Comparison of ENCODE assay signal across 18 cellular contexts in the genomic region with DNA sequence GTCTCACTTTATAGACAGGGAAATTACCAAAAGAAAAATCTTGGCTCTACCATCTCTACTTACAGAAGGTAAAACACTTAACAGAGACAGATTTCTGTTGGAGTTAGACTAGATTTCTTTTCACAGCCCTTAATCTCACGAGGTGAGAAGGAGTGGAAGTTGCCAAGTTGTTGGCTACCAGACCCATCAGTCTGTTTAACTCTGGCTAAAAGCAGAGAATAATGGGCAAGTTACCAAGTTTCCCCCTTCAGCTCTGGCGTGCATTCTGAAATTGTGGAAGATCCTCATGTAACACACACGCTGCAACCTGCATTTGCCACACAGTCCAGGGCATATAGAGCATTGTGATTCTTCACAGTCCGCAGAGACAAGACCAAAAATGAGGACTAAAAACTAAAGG.
"Had no signal": no experiment of that assay in that cellular context is flagged by ENCODE, and none has a peak within 500 bp of the region (broad histone marks: within the 10 kb centered on the region; RNA-seq: fewer than 3 reads in every experiment).

No MANE protein-coding gene starts in this region.

- H3K27ac ChIP-seq: ascending aorta, lower lobe of right lung, parathyroid adenoma, stomach, thoracic aorta, WERI-Rb-1 had no signal

- DNase-seq: activated CD4-positive, alpha-beta T cell treated with anti-CD3 and anti-CD28 coated beads for 1 hour; activated CD8-positive, alpha-beta T cell treated with anti-CD3 and anti-CD28 coated beads for 36 hours; activated effector memory CD4-positive, alpha-beta T cell treated with anti-CD3 and anti-CD28 coated beads, Interleukin-2, amount 50 U/mL, for 16 hours; activated naive CD4-positive, alpha-beta T cell treated with anti-CD3 and anti-CD28 coated beads, Interleukin-2, amount 50 U/mL, for 16 hours; activated T-cell treated with anti-CD3 and anti-CD28 coated beads, Interleukin-2, amount 50 U/mL, for 4 hours; dermis blood vessel endothelial cell; effector memory CD4-positive, alpha-beta T cell; lower lobe of right lung; stimulated activated CD4-positive, alpha-beta T cell treated with anti-CD3 and anti-CD28 coated beads, Interleukin-4, amount 100 ng/mL, for 24 hours; stomach; WERI-Rb-1 had no signal

- H3K4me3 ChIP-seq: ascending aorta, lower lobe of right lung, stomach, thoracic aorta had no signal

- H3K4me3 Mint-ChIP-seq: activated CD8-positive, alpha-beta T cell treated with anti-CD3 and anti-CD28 coated beads for 36 hours; activated T-cell treated with anti-CD3 and anti-CD28 coated beads, Interleukin-2, amount 50 U/mL, for 4 hours; mesothelial cell of epicardium; nephron; stimulated activated effector memory CD8-positive, alpha-beta T cell treated with anti-CD3 and anti-CD28 coated beads, Interleukin-12 subunit alpha, Interleukin-12 subunit beta, amount 100 ng/mL, for 72 hours; T-helper 1 cell treated with Interleukin-12 subunit alpha and Interleukin-12 subunit beta and Interleukin-4 antibody, amounts not matched to agents 30 μg/mL and 1 μg/mL, for 36 hours had no signal

- H3K4me1 Mint-ChIP-seq: mesothelial cell of epicardium had no signal

- H3K4me1 ChIP-seq: ascending aorta, parathyroid adenoma had no signal

- H3K27ac Mint-ChIP-seq: activated CD8-positive, alpha-beta T cell treated with anti-CD3 and anti-CD28 coated beads for 36 hours; mesothelial cell of epicardium; T-helper 1 cell treated with Interleukin-12 subunit alpha and Interleukin-12 subunit beta and Interleukin-4 antibody, amounts not matched to agents 30 μg/mL and 1 μg/mL, for 36 hours had no signal

- H3K9me3 ChIP-seq: ascending aorta, lower lobe of right lung, stomach, thoracic aorta had no signal

- H3K27me3 Mint-ChIP-seq: activated CD8-positive, alpha-beta T cell treated with anti-CD3 and anti-CD28 coated beads for 36 hours had no signal

- H3K9ac ChIP-seq: parathyroid adenoma had no signal

- H3K27me3 ChIP-seq: ascending aorta, stomach had no signal

- H3K9me3 Mint-ChIP-seq: activated CD8-positive, alpha-beta T cell treated with anti-CD3 and anti-CD28 coated beads for 36 hours; activated T-cell treated with anti-CD3 and anti-CD28 coated beads, Interleukin-2, amount 50 U/mL, for 4 hours; mesothelial cell of epicardium; nephron; stimulated activated effector memory CD8-positive, alpha-beta T cell treated with anti-CD3 and anti-CD28 coated beads, Interleukin-12 subunit alpha, Interleukin-12 subunit beta, amount 100 ng/mL, for 72 hours; T-helper 1 cell treated with Interleukin-12 subunit alpha and Interleukin-12 subunit beta and Interleukin-4 antibody, amounts not matched to agents 30 μg/mL and 1 μg/mL, for 36 hours had no signal
